Comparison of ENCODE assay signal across 8 cellular contexts in the genomic region with DNA sequence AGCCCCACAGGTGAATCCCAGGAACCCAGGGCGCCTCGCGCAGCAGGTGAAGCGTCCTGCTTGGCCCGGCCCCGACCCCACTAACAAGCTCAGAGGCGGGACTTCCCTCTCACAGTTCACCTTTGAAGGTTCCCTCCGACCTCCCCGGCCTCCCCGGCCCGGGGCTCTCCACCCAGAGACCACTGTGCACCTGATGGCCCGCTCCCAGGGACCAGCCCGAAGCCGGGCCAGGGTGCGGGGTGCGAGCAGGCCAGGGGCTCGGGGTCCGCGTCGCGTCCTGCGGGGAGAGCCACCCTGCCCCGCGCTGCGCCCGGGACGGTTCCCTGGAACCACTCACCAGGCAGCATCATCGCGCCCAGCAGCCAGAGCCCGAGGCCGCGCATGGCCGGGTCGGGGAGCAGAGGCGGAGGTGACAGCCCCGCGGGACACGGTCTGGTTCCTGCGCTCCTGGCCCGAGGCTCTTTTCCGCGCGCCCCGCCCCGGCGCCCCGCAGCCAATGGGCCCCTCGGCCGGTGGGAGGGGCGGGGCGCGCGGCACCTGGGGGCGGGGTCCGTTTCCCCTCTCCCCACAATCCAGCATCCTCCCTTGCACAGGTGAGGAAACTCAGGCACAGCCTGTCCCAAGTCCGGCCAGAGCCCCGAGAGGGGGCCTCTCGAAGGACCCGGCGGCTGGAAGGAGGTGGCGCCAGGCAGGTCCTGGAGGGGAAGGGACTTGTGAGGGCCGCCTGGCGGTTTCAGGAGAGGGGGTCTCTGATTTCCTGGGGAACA. TPM values are rescaled to one million over a fixed set of nuclear protein-coding genes. Genes with fewer than 3 reads are reported as not detected.
DNase-seq lines count a peak whose midpoint lies in the region; ATAC-seq and TF ChIP-seq lines count a peak whose summit lies in the region.

A gene (minus strand): TSS at position 434 of the 767 bp plus-strand sequence. CDS start 51 bp downstream, at position 383.

- H3K9me3 ChIP-seq in esophagus squamous epithelium = no peaks in the 10 kb centered on the region

- peaks cover 57% of the 10 kb centered on the region for H3K4me1 Mint-ChIP-seq in CD14-positive monocyte
- H3K4me1 Mint-ChIP-seq in activated CD8-positive, alpha-beta T cell treated with anti-CD3 and anti-CD28 coated beads for 36 hours (ENCODE audit: low read depth) = peaks cover 26% of the 10 kb centered on the region

- peak within 1 kb of the TSS; percentile 99 to 100 (median 100) for H3K27ac Mint-ChIP-seq in CD14-positive monocyte
- H3K27ac Mint-ChIP-seq in activated CD8-positive, alpha-beta T cell treated with anti-CD3 and anti-CD28 coated beads for 36 hours = peak within 1 kb of the TSS; percentile 89

- H3K27ac ChIP-seq in esophagus squamous epithelium = peak within 1 kb of the TSS in 3 of 4 donors; percentile 16 to 71 (median 43)

- TF ChIP-seq CTCF in CD14-positive monocyte (IDR thresholded peaks at IDR 0.05) (no peak), esophagus squamous epithelium (IDR thresholded peaks at IDR 0.05) (no peak)
- TF ChIP-seq CTCF in activated CD8-positive, alpha-beta T cell treated with anti-CD3 and anti-CD28 coated beads for 36 hours (IDR thresholded peaks at IDR 0.05) = no peak

- peak within 1 kb of the TSS; percentile 90 to 91 for H3K4me3 Mint-ChIP-seq in CD14-positive monocyte
- H3K4me3 Mint-ChIP-seq in activated CD8-positive, alpha-beta T cell treated with anti-CD3 and anti-CD28 coated beads for 36 hours = peak within 1 kb of the TSS; percentile 92

- H3K4me1 ChIP-seq in esophagus squamous epithelium = peaks cover 19 to 61% (median 20%) of the 10 kb centered on the region in 3 donors

- H3K9me3 Mint-ChIP-seq in CD14-positive monocyte = peaks cover 0 to 2% (median 0%) of the 10 kb centered on the region in 7 donors
- no peaks in the 10 kb centered on the region for H3K9me3 Mint-ChIP-seq in activated CD8-positive, alpha-beta T cell treated with anti-CD3 and anti-CD28 coated beads for 36 hours

- peaks cover 2 to 33% (median 14%) of the 10 kb centered on the region in 3 donors for H3K36me3 ChIP-seq in esophagus squamous epithelium

- peak; percentile 54 for DNase-seq in CD14-positive monocyte (ENCODE audit: low spot score)
- DNase-seq in activated CD8-positive, alpha-beta T cell treated with anti-CD3 and anti-CD28 coated beads for 36 hours = peak; percentile 75
- DNase-seq in esophagus squamous epithelium (lab: John Stamatoyannopoulos, UW) = no peak
- no peak for DNase-seq in sciatic nerve (ENCODE audit: low spot score)
- no peak for DNase-seq in HK-2 (ENCODE audit: unreplicated experiment)
- DNase-seq in SW 1271 (lab: John Stamatoyannopoulos, UW) = no peak

- H3K27me3 ChIP-seq in esophagus squamous epithelium = peaks cover 0 to 39% (median 6%) of the 10 kb centered on the region in 4 donors

- peak within 1 kb of the TSS; percentile 15 to 60 (median 34) for H3K4me3 ChIP-seq in esophagus squamous epithelium

- no CpG with 5 or more reads among the region's 63 CpGs for WGBS in esophagus squamous epithelium, 2 donors

- intact Hi-C loops in CD14-positive monocyte (cut with micrococcal nuclease) = no loop called here
- intact Hi-C loops in activated CD8-positive, alpha-beta T cell treated with anti-CD3 and anti-CD28 coated beads for 36 hours (cut with micrococcal nuclease) = no loop called here
- intact Hi-C loops in esophagus squamous epithelium (cut with DNase I) = no loop called here
- intact Hi-C loops in sciatic nerve (cut with DNase I) = no loop called here

- peak; percentile 55 for ATAC-seq in GM19372 (IDR thresholded peaks at IDR 0.05; ENCODE audit: low read depth, unreplicated experiment)
- ATAC-seq in HG03520 (IDR thresholded peaks at IDR 0.05; ENCODE audit: unreplicated experiment) = peak; percentile 55
- ATAC-seq in activated CD8-positive, alpha-beta T cell treated with anti-CD3 and anti-CD28 coated beads for 36 hours = peak; percentile 46
- ATAC-seq in sciatic nerve = no peak

- peaks cover 0 to 18% (median 2%) of the 10 kb centered on the region in 3 donors for H3K27me3 Mint-ChIP-seq in CD14-positive monocyte (ENCODE audit: low read depth in 3 of 3)
- H3K27me3 Mint-ChIP-seq in activated CD8-positive, alpha-beta T cell treated with anti-CD3 and anti-CD28 coated beads for 36 hours = no peaks in the 10 kb centered on the region

- POLR2A ChIA-PET in activated CD8-positive, alpha-beta T cell treated with anti-CD3 and anti-CD28 coated beads for 36 hours (lab: Charles Lee) = interaction anchor here (1.1 to 6.1 kb wide), 5 partner anchors 9 to 18 kb away, joined by 3 to 46 read pairs (median 8); no protein-coding TSS in a partner anchor

- TF ChIP-seq POLR2A in esophagus squamous epithelium (IDR thresholded peaks at IDR 0.05) = peak in 1 of 4 donors; percentile 44

- peaks cover 25 to 34% of the 10 kb centered on the region in 2 donors for H3K36me3 Mint-ChIP-seq in CD14-positive monocyte
- peaks cover 7% of the 10 kb centered on the region for H3K36me3 Mint-ChIP-seq in activated CD8-positive, alpha-beta T cell treated with anti-CD3 and anti-CD28 coated beads for 36 hours (ENCODE audit: low read depth)

- CTCF ChIA-PET in activated CD8-positive, alpha-beta T cell treated with anti-CD3 and anti-CD28 coated beads for 36 hours (lab: Charles Lee) = interaction anchor here (1.2 to 3.0 kb wide), 6 partner anchors 13 to 133 kb away, joined by 4 to 28 read pairs (median 9); no protein-coding TSS in a partner anchor

RNA-seq across cellular contexts. Expression of the gene that starts here (rescaled TPM):
- polyA plus RNA-seq in CD14-positive monocyte = 10 to 100 TPM; 32.7 to 72.8 TPM
- total RNA-seq in activated CD8-positive, alpha-beta T cell treated with anti-CD3 and anti-CD28 coated beads for 36 hours = 100 to 1,000 TPM; 106 to 115 TPM
- total RNA-seq in esophagus squamous epithelium (1 to 10 TPM; 3.3 to 5.7 (median 4.3) TPM), sciatic nerve (20.7 TPM)

Comparison
In these comparisons a context has a peak if more than half of its experiments do, and no peak if none do; other contexts are left out.
1. DNase-seq: peak in CD14-positive monocyte (single experiment) and activated CD8-positive, alpha-beta T cell treated with anti-CD3 and anti-CD28 coated beads for 36 hours (single experiment); none in esophagus squamous epithelium (single experiment), sciatic nerve (single experiment), HK-2 (single experiment) and SW 1271 (0 of 2).